7 cellular contexts compared by ENCODE assay signal in genomic region chr10:31926765-31927596, GRCh38. TPM values are rescaled to one million over a fixed set of nuclear protein-coding genes. Genes with fewer than 3 reads are reported as not detected.
DNase-seq lines count a peak whose midpoint lies in the region; ATAC-seq and TF ChIP-seq lines count a peak whose summit lies in the region.

No MANE protein-coding gene starts in this region.

- no peaks in the 10 kb centered on the region for H3K36me3 ChIP-seq in endocrine pancreas (ENCODE audit: control insufficient read depth, insufficient read depth, low read length)
- H3K36me3 ChIP-seq in osteoblast (ENCODE audit: insufficient read depth, low read length): no peaks in the 10 kb centered on the region

- H2AFZ ChIP-seq in osteoblast (ENCODE audit: low read length): peak overlapping the region; percentile 79

- TF ChIP-seq CTCF in osteoblast (IDR thresholded peaks at IDR 0.05; ENCODE audit: extremely low read depth, low read depth, low read length): no peak

- H4K20me1 ChIP-seq in osteoblast (ENCODE audit: insufficient read depth, low read length): peaks cover 26% of the 10 kb centered on the region

- no peaks in the 10 kb centered on the region for H3K9me3 ChIP-seq in endocrine pancreas (ENCODE audit: control insufficient read depth, low read length)
- no peaks in the 10 kb centered on the region for H3K9me3 ChIP-seq in osteoblast (ENCODE audit: low read depth, low read length)

- H3K4me3 ChIP-seq in endocrine pancreas (ENCODE audit: control insufficient read depth, insufficient read depth, low read length) (peak overlapping the region; percentile 96), osteoblast (ENCODE audit: insufficient read depth, low read length) (peak overlapping the region; percentile 87)

- peaks cover 66% of the 10 kb centered on the region for H3K79me2 ChIP-seq in osteoblast (ENCODE audit: insufficient read depth, low read length)

- H3K9ac ChIP-seq in endocrine pancreas (ENCODE audit: control insufficient read depth, insufficient read depth, low read length): peak overlapping the region; percentile 82

- H3K27ac ChIP-seq in osteoblast (ENCODE audit: low read depth, low read length): peak overlapping the region; percentile 26

- H3K27me3 ChIP-seq in endocrine pancreas (ENCODE audit: control insufficient read depth, insufficient read depth, low read length): no peaks in the 10 kb centered on the region
- H3K27me3 ChIP-seq in osteoblast (ENCODE audit: insufficient read depth, low read length): no peaks in the 10 kb centered on the region

- no peak for ATAC-seq in GM21423 (IDR thresholded peaks at IDR 0.05; ENCODE audit: unreplicated experiment)
- no peak for ATAC-seq in GM19324 (IDR thresholded peaks at IDR 0.05; ENCODE audit: low FRiP score, unreplicated experiment)

- peaks cover 6% of the 10 kb centered on the region for H3K4me1 ChIP-seq in endocrine pancreas (ENCODE audit: control insufficient read depth, insufficient read depth, low read length)
- H3K4me1 ChIP-seq in osteoblast (ENCODE audit: insufficient read depth, low read length): peaks cover 22% of the 10 kb centered on the region

- DNase-seq in GM03348 (ENCODE audit: low spot score) (peak; percentile 11), OCI-M1 (lab: John Stamatoyannopoulos, UW) (peak; percentile 48), osteoblast (ENCODE audit: insufficient read length, low spot score, missing footprints) (peak; percentile 65), iPS-NIHi11 (ENCODE audit: low spot score) (no peak)

- peak overlapping the region; percentile 97 for H3K4me2 ChIP-seq in osteoblast (ENCODE audit: insufficient read depth, low read length)

RNA-seq across cellular contexts. Expression of gene ARHGAP12, which starts 1.6 kb away (rescaled TPM):
- total RNA-seq in osteoblast: 68.4 and 76.0 TPM in 2 replicates
